In genomic region chr20:43821795-43822194, GRCh38 we compare ENCODE assay signal across 1 cellular context.
TF ChIP-seq lines count a peak whose summit lies in the region.

No MANE protein-coding gene starts in this region.

TF ChIP-seq in GM12878, 131 proteins besides CTCF, POLR2A, EP300 and RAD21 (continued from another document):
- no peak for TF ChIP-seq ZBTB40 (IDR thresholded peaks at IDR 0.05; ENCODE audit: borderline replicate concordance)
